ENCODE assay signal across 1 cellular context in genomic region chr13:91133941-91134772, GRCh38.
TF ChIP-seq lines count a peak whose summit lies in the region.

No MANE protein-coding gene starts in this region.

TF ChIP-seq in H1, 55 proteins besides CTCF, POLR2A, EP300 and RAD21 (continued from another document):
- TF ChIP-seq MAFK (IDR thresholded peaks at IDR 0.05; ENCODE audit: low read depth, low read length) = no peak
- no peak for TF ChIP-seq MAX (IDR thresholded peaks at IDR 0.05)
- TF ChIP-seq TCF12 (IDR thresholded peaks at IDR 0.05; ENCODE audit: low read depth, low read length) = no peak
- TF ChIP-seq RXRA (IDR thresholded peaks at IDR 0.05; ENCODE audit: insufficient read depth, low read depth, low read length) = no peak
- no peak for TF ChIP-seq ATF3 (IDR thresholded peaks at IDR 0.05; ENCODE audit: insufficient read depth, low read depth, low read length)
